13 cellular contexts compared by ENCODE assay signal in the genomic region with DNA sequence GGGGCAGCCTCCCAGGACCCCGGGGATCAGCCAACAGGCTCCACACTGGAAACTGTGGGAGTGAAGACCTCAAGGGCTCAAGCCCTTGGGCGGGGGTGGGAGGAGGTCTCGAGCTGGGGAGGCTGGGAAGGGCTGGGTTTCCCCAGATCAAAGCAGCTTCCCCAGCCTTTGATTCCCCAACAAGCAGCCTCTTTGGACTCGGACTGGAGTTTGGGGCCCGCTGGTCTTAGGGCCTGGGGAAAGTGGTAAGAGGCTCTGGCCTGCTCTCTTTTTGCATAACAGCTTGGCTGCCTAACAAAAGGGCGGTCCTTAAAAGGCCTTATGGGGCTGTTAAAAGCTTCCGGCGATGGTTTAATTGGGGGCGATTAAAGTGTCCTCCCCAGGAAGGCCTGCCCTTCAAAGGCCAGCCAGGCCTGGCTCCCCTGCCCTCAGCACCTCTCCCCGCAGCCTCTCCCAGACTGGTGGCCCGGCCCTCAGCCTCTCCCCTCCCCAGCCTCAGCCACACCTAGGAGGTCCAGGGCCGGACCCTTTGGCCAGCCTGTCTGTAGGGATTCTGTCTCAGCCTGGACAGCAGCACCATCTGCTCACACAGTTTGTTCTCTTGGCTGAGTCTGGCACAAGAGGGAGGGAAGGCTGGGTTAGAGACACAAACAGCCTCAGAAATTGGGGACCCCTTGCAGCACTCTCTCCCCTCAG. TPM values are rescaled to one million over a fixed set of nuclear protein-coding genes. Genes with fewer than 3 reads are reported as not detected.
DNase-seq lines count a peak whose midpoint lies in the region; ATAC-seq, FAIRE-seq and TF ChIP-seq lines count a peak whose summit lies in the region.
"Had no signal": no experiment of that assay in that cellular context is flagged by ENCODE, and none has a peak within 500 bp of the region (broad histone marks: within the 10 kb centered on the region; RNA-seq: fewer than 3 reads in every experiment).

No MANE protein-coding gene starts in this region.

- H3K27ac Mint-ChIP-seq in activated T-cell treated with anti-CD3 and anti-CD28 coated beads, Interleukin-2, amount 50 U/mL, for 24 hours, result peak overlapping the region; percentile 60
- no peak overlapping the region for H3K27ac Mint-ChIP-seq in activated T-helper 2 cell treated with anti-CD3 and anti-CD28 coated beads, Interferon-gamma antibody, Interleukin-2, Interleukin-4, amounts not matched to agents 10 μg/mL and 5 μg/mL and 100 μg/mL, durations not matched to agents 14 hours and 24 hours and 36 hours

- H3K36me3 Mint-ChIP-seq in activated T-cell treated with anti-CD3 and anti-CD28 coated beads, Interleukin-2, amount 50 U/mL, for 24 hours (ENCODE audit: low read depth), result no peaks in the 10 kb centered on the region
- H3K36me3 Mint-ChIP-seq in activated T-cell treated with anti-CD3 and anti-CD28 coated beads, Interleukin-2, amount 50 U/mL, for 4 hours (ENCODE audit: insufficient read depth), result no peaks in the 10 kb centered on the region
- no peaks in the 10 kb centered on the region for H3K36me3 Mint-ChIP-seq in activated T-helper 2 cell treated with anti-CD3 and anti-CD28 coated beads, Interferon-gamma antibody, Interleukin-2, Interleukin-4, amounts not matched to agents 10 μg/mL and 5 μg/mL and 100 μg/mL, durations not matched to agents 14 hours and 24 hours and 36 hours (ENCODE audit: low read depth)

- CTCF ChIA-PET in H1 (lab: Charles Lee; ENCODE audit: partially characterized antibody), result interaction anchor here (0.7 to 2.5 kb wide), 7 partner anchors 12 to 63 kb away, joined by 3 to 16 read pairs (median 4); no protein-coding TSS in a partner anchor

- peaks cover 0 to 23% (median 6%) of the 10 kb centered on the region in 4 experiments; a peak in 5 of 7 replicates for H3K4me1 ChIP-seq in H1 (replicated peaks in 1 of 4; ENCODE audit: control insufficient read depth in 3 of 4, insufficient read depth in 4 of 4, low read length in 3 of 4)
- H3K4me1 ChIP-seq in mucosa of rectum (ENCODE audit: control insufficient read depth in 2 of 2, insufficient read depth in 2 of 2, low read length in 2 of 2), result peaks cover 35 to 39% of the 10 kb centered on the region in 2 donors

- peak overlapping the region; percentile 97; the same call in 1 of the 2 replicates for H2BK20ac ChIP-seq in H1 (ENCODE audit: low read length)

- H4K91ac ChIP-seq in H1 (replicated peaks; ENCODE audit: insufficient read length, low read length), result peak overlapping the region; percentile 93

- no peak for ATAC-seq in activated T-cell treated with anti-CD3 and anti-CD28 coated beads, Interleukin-2, amount 50 U/mL, for 4 hours
- no peak for ATAC-seq in HG02852 (IDR thresholded peaks at IDR 0.05; ENCODE audit: unreplicated experiment)
- ATAC-seq: PC-3 had no signal

- H3K4me2 ChIP-seq in H1 (ENCODE audit: insufficient read depth in 1 of 2, low read depth in 2 of 2, low read length in 2 of 2), result no peak overlapping the region

- no peaks in the 10 kb centered on the region for H3K23me2 ChIP-seq in H1 (ENCODE audit: low read depth, low read length)

- peaks cover 53% of the 10 kb centered on the region for H3K4me1 Mint-ChIP-seq in activated T-cell treated with anti-CD3 and anti-CD28 coated beads, Interleukin-2, amount 50 U/mL, for 24 hours (ENCODE audit: low read depth)
- H3K4me1 Mint-ChIP-seq in activated T-cell treated with anti-CD3 and anti-CD28 coated beads, Interleukin-2, amount 50 U/mL, for 4 hours (ENCODE audit: low read depth), result peaks cover 53% of the 10 kb centered on the region
- peaks cover 19% of the 10 kb centered on the region for H3K4me1 Mint-ChIP-seq in activated T-helper 2 cell treated with anti-CD3 and anti-CD28 coated beads, Interferon-gamma antibody, Interleukin-2, Interleukin-4, amounts not matched to agents 10 μg/mL and 5 μg/mL and 100 μg/mL, durations not matched to agents 14 hours and 24 hours and 36 hours (ENCODE audit: low read depth)

- TF ChIP-seq RAD21 in H1 (IDR thresholded peaks at IDR 0.05 in 1 of 2, conservative IDR thresholded peaks at IDR 0.05 in 1 of 2; ENCODE audit: low read depth in 2 of 2, low read length in 2 of 2), result no peak

- H3K27me3 ChIP-seq in H1 (replicated peaks in 1 of 4; ENCODE audit: control insufficient read depth in 3 of 4, extremely low read depth in 1 of 4, insufficient read depth in 3 of 4, low read length in 3 of 4) (no peaks in the 10 kb centered on the region), mucosa of rectum (ENCODE audit: control insufficient read depth in 2 of 2, insufficient read depth in 2 of 2, low read length in 2 of 2) (no peaks in the 10 kb centered on the region)

- TF ChIP-seq POLR2A in H1 (IDR thresholded peaks at IDR 0.05; ENCODE audit: control extremely low read depth in 1 of 2, low read depth in 2 of 2, low read length in 2 of 2), result no peak

- peak overlapping the region; percentile 19 for H4K8ac ChIP-seq in H1 (ENCODE audit: extremely low read depth, insufficient read depth, low read length)

- no peak overlapping the region for H2AFZ ChIP-seq in H1 (ENCODE audit: low read length)

- POLR2A ChIA-PET in H1 (lab: Charles Lee; ENCODE audit: partially characterized antibody), result interaction anchor here (0.7 to 2.8 kb wide), 5 partner anchors 8 to 38 kb away, joined by 3 to 12 read pairs (median 3); no protein-coding TSS in a partner anchor

- H4K20me1 ChIP-seq in H1 (replicated peaks in 1 of 2; ENCODE audit: control insufficient read depth in 1 of 2, insufficient read depth in 2 of 2, low read length in 2 of 2), result no peaks in the 10 kb centered on the region

- H3K9ac ChIP-seq in H1 (replicated peaks in 1 of 4; ENCODE audit: extremely low read depth in 1 of 4, low read depth in 3 of 4, low read length in 3 of 4) (no peak overlapping the region; a peak in 2 of 7 replicates), mucosa of rectum (ENCODE audit: low read depth in 1 of 2, low read length in 2 of 2) (peak overlapping the region; percentile 63)

- peak overlapping the region; percentile 91 for H3K18ac ChIP-seq in H1 (ENCODE audit: extremely low read depth, low read length)

- H3K79me1 ChIP-seq in H1 (ENCODE audit: low read depth, low read length), result no peaks in the 10 kb centered on the region

- no peak for DNase-seq in activated T-cell treated with anti-CD3 and anti-CD28 coated beads, Interleukin-2, amount 50 U/mL, for 24 hours
- DNase-seq in activated T-cell treated with anti-CD3 and anti-CD28 coated beads, Interleukin-2, amount 50 U/mL, for 4 hours, result no peak
- DNase-seq in H1 (ENCODE audit: low read depth in 1 of 2, low spot score in 2 of 2), result no peak
- peak; percentile 55 for DNase-seq in ureter (ENCODE audit: low spot score)
- no peak for DNase-seq in NCI-H446 treated with DMSO at 0.1 percent for 48 hours (lab: John Stamatoyannopoulos, UW)
- DNase-seq in activated T-helper 2 cell treated with anti-CD3 and anti-CD28 coated beads, Interferon-gamma antibody, Interleukin-2, Interleukin-4, amounts not matched to agents 10 μg/mL and 5 μg/mL and 100 μg/mL, durations not matched to agents 14 hours and 24 hours and 36 hours (ENCODE audit: low spot score), result no peak
- DNase-seq: EL, NCI-H2029 treated with DMSO at 0.1 percent for 48 hours, PC-3 had no signal

- no peak for TF ChIP-seq CTCF in H1 (IDR thresholded peaks at IDR 0.05; ENCODE audit: control extremely low read depth in 1 of 3, insufficient read depth in 1 of 3, low read depth in 1 of 3, low read length in 3 of 3)

- peak overlapping the region; percentile 81; the same call in 1 of the 2 replicates for H2BK15ac ChIP-seq in H1 (ENCODE audit: low read length)

- no peak overlapping the region for H3K4me3 ChIP-seq in H1 (ENCODE audit: extremely low read depth in 1 of 4, insufficient read depth in 2 of 4, low read depth in 3 of 4, low read length in 4 of 4)
- no peak overlapping the region for H3K4me3 ChIP-seq in mucosa of rectum (ENCODE audit: low read length in 2 of 2)

- H2BK12ac ChIP-seq in H1 (ENCODE audit: low read depth, low read length), result peak overlapping the region; percentile 75; the same call in 1 of the 2 replicates

- no peaks in the 10 kb centered on the region for H3K79me2 ChIP-seq in H1 (ENCODE audit: control insufficient read depth in 1 of 2, insufficient read depth in 2 of 2, low read length in 2 of 2)

- H3K36me3 ChIP-seq in H1 (ENCODE audit: control insufficient read depth in 2 of 4, insufficient read depth in 4 of 4, low read length in 3 of 4) (no peaks in the 10 kb centered on the region), mucosa of rectum (ENCODE audit: control insufficient read depth in 2 of 2, insufficient read depth in 2 of 2, low read length in 2 of 2) (no peaks in the 10 kb centered on the region)

- no peak overlapping the region for H3K14ac ChIP-seq in H1 (ENCODE audit: insufficient read length)

- peak overlapping the region; percentile 84 for H3K4ac ChIP-seq in H1 (replicated peaks; ENCODE audit: insufficient read length, low read depth, low read length)

- no peak overlapping the region for H3K56ac ChIP-seq in H1 (replicated peaks; ENCODE audit: insufficient read length, low read depth, low read length)

- H3K27ac ChIP-seq in H1 (ENCODE audit: low read depth, low read length) (no peak overlapping the region), mucosa of rectum (ENCODE audit: low read depth in 2 of 2, low read length in 2 of 2) (peak overlapping the region; percentile 79 to 83)

- H3K27me3 Mint-ChIP-seq in activated T-cell treated with anti-CD3 and anti-CD28 coated beads, Interleukin-2, amount 50 U/mL, for 24 hours, result no peaks in the 10 kb centered on the region
- no peaks in the 10 kb centered on the region for H3K27me3 Mint-ChIP-seq in activated T-cell treated with anti-CD3 and anti-CD28 coated beads, Interleukin-2, amount 50 U/mL, for 4 hours (ENCODE audit: low read depth)
- H3K27me3 Mint-ChIP-seq in activated T-helper 2 cell treated with anti-CD3 and anti-CD28 coated beads, Interferon-gamma antibody, Interleukin-2, Interleukin-4, amounts not matched to agents 10 μg/mL and 5 μg/mL and 100 μg/mL, durations not matched to agents 14 hours and 24 hours and 36 hours (ENCODE audit: low read depth), result no peaks in the 10 kb centered on the region
- H3K27me3 Mint-ChIP-seq: central memory CD8-positive, alpha-beta T cell had no signal

- no peak overlapping the region for H3K23ac ChIP-seq in H1 (ENCODE audit: insufficient read length)

- intact Hi-C loops in activated T-helper 2 cell treated with anti-CD3 and anti-CD28 coated beads, Interferon-gamma antibody, Interleukin-2, Interleukin-4, amounts not matched to agents 10 μg/mL and 5 μg/mL and 100 μg/mL, durations not matched to agents 14 hours and 24 hours and 36 hours (cut with micrococcal nuclease), result no loop called here

- 49% methylated on average over 9 of the region's 12 CpGs; no CpG with 5 or more reads in 1 of the 2 experiments for WGBS in H1 (ENCODE audit: extremely low coverage in 1 of 2, insufficient coverage in 1 of 2, insufficient read length in 1 of 2, insufficient replicate concordance in 2 of 2, low coverage in 1 of 2, low lambda C conversion rate in 2 of 2, missing lambda C conversion rate in 1 of 2), 2 experiments

- no peak overlapping the region for H3K4me3 Mint-ChIP-seq in activated T-cell treated with anti-CD3 and anti-CD28 coated beads, Interleukin-2, amount 50 U/mL, for 24 hours
- H3K4me3 Mint-ChIP-seq in activated T-cell treated with anti-CD3 and anti-CD28 coated beads, Interleukin-2, amount 50 U/mL, for 4 hours, result no peak overlapping the region
- no peak overlapping the region for H3K4me3 Mint-ChIP-seq in activated T-helper 2 cell treated with anti-CD3 and anti-CD28 coated beads, Interferon-gamma antibody, Interleukin-2, Interleukin-4, amounts not matched to agents 10 μg/mL and 5 μg/mL and 100 μg/mL, durations not matched to agents 14 hours and 24 hours and 36 hours (ENCODE audit: low read depth)
- H3K4me3 Mint-ChIP-seq: central memory CD8-positive, alpha-beta T cell had no signal

- H3K9me3 Mint-ChIP-seq in activated T-cell treated with anti-CD3 and anti-CD28 coated beads, Interleukin-2, amount 50 U/mL, for 24 hours, result no peaks in the 10 kb centered on the region
- H3K9me3 Mint-ChIP-seq in activated T-cell treated with anti-CD3 and anti-CD28 coated beads, Interleukin-2, amount 50 U/mL, for 4 hours, result no peaks in the 10 kb centered on the region
- no peaks in the 10 kb centered on the region for H3K9me3 Mint-ChIP-seq in activated T-helper 2 cell treated with anti-CD3 and anti-CD28 coated beads, Interferon-gamma antibody, Interleukin-2, Interleukin-4, amounts not matched to agents 10 μg/mL and 5 μg/mL and 100 μg/mL, durations not matched to agents 14 hours and 24 hours and 36 hours
- H3K9me3 Mint-ChIP-seq: central memory CD8-positive, alpha-beta T cell had no signal

- H2BK5ac ChIP-seq in H1 (ENCODE audit: low read depth, low read length), result peak overlapping the region; percentile 79; the same call in 1 of the 2 replicates

- H2BK120ac ChIP-seq in H1 (replicated peaks; ENCODE audit: low read depth, low read length), result peak overlapping the region; percentile 50

- no peak for FAIRE-seq in H1 (lab: Jason Lieb, UNC)
- FAIRE-seq: A204.1 had no signal

- no peak for TF ChIP-seq EP300 in H1 (IDR thresholded peaks at IDR 0.05; ENCODE audit: borderline replicate concordance in 1 of 2, low read depth in 2 of 2, low read length in 2 of 2)

- H2AK5ac ChIP-seq in H1 (ENCODE audit: low read depth, low read length), result no peak overlapping the region

- no peak overlapping the region for H4K5ac ChIP-seq in H1 (ENCODE audit: insufficient read length, low read depth, low read length)

- H3K9me3 ChIP-seq in H1 (ENCODE audit: insufficient read depth in 2 of 2, low read depth in 1 of 2, low read length in 1 of 2), result no peaks in the 10 kb centered on the region
- H3K9me3 ChIP-seq in mucosa of rectum (ENCODE audit: control insufficient read depth in 2 of 2, low read length in 2 of 2), result no peaks in the 10 kb centered on the region

RNA-seq across cellular contexts. Expression of gene ZFP36L2, which starts 39.6 kb away (rescaled TPM):
- total RNA-seq in activated T-cell treated with anti-CD3 and anti-CD28 coated beads, Interleukin-2, amount 50 U/mL, for 4 hours, result 10 to 100 TPM; 67.7 to 81.4 (median 75.5) TPM
- 102 and 109 TPM in 2 replicates for total RNA-seq in H1 (2021; fragmentation: NEBNext Ultra II Directional; extraction: Animal tissue kit (Norgen Biotek cat#: 25700))
- 13.4 and 15.6 TPM in 2 replicates for polyA plus RNA-seq in H1 (2011; rRNA removed)
- 10.6 TPM for polyA plus RNA-seq in H1 (2011; cell fraction: cytosol; rRNA removed)
- 10.7 TPM for polyA plus RNA-seq in H1 (2011; cell fraction: nucleus; rRNA removed)
- 31.8 to 48.4 TPM (median 38.8 TPM) in 4 replicates for polyA plus RNA-seq in H1 (2012, experiment 1 of 2)
- 44.9 TPM for polyA plus RNA-seq in H1 (2012, experiment 2 of 2)
- 57.0 TPM for polyA plus RNA-seq in H1 (2013, experiment 1 of 2)
- 62.5 TPM for polyA plus RNA-seq in H1 (2013, experiment 2 of 2)
- polyA minus RNA-seq in H1 (2011; rRNA and poly(A)+ RNA removed), result 4.5 and 4.8 TPM in 2 replicates
- polyA minus RNA-seq in H1 (2011; cell fraction: cytosol; rRNA and poly(A)+ RNA removed), result 29.6 TPM
- 20.3 TPM for polyA minus RNA-seq in H1 (2011; cell fraction: nucleus; rRNA and poly(A)+ RNA removed)
- 149 TPM for total RNA-seq in ureter
- total RNA-seq in activated T-helper 2 cell treated with anti-CD3 and anti-CD28 coated beads, Interferon-gamma antibody, Interleukin-2, Interleukin-4, amounts not matched to agents 10 μg/mL and 5 μg/mL and 100 μg/mL, durations not matched to agents 14 hours and 24 hours and 36 hours, result 114 TPM in 2 replicates

Comparison
In these comparisons a context has a peak if more than half of its experiments do, and no peak if none do; other contexts are left out.
1. H3K9ac ChIP-seq: peak in mucosa of rectum (2 of 2); none in H1 (0 of 4).